1 cellular context compared by ENCODE assay signal in the genomic region with DNA sequence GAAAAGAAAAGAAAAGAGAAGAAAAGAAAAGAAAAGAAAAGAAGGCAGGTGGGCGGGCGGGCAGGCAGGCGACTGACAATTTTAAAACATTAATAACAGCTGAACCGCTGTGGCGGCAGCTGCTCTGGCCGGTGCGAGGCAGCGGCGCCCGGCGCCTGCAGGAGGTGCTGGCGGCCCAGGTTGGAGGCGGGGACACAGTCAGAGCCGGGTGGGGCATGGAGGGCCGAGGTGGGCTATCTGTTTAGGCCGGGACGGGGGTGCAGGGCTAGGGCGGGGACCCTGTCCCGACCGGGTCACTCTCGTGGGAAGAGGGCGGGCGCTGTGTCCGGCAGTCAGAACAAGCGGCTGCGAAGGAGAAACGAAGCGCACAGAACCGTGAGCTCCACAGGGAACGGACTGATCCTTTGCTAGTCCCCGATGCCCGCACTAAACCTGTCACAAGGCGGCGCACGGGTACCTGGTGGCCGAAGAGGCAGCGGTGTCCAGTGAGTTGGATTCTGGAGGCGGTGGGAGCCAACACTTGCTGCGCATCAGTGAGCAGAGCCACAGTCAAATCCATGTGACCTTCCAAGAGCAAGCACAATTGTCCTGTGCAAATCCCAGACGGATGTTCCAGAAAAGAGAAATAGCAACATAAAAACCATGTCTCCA.
A peak's percentile ranks its signal among the peaks of the same experiment; 100 is the strongest.
TF ChIP-seq lines count a peak whose summit lies in the region.

No MANE protein-coding gene starts in this region.

TF ChIP-seq in GM23338, 12 proteins besides CTCF, POLR2A, EP300 and RAD21 (continued from another document):
- TF ChIP-seq, protein P1, sequence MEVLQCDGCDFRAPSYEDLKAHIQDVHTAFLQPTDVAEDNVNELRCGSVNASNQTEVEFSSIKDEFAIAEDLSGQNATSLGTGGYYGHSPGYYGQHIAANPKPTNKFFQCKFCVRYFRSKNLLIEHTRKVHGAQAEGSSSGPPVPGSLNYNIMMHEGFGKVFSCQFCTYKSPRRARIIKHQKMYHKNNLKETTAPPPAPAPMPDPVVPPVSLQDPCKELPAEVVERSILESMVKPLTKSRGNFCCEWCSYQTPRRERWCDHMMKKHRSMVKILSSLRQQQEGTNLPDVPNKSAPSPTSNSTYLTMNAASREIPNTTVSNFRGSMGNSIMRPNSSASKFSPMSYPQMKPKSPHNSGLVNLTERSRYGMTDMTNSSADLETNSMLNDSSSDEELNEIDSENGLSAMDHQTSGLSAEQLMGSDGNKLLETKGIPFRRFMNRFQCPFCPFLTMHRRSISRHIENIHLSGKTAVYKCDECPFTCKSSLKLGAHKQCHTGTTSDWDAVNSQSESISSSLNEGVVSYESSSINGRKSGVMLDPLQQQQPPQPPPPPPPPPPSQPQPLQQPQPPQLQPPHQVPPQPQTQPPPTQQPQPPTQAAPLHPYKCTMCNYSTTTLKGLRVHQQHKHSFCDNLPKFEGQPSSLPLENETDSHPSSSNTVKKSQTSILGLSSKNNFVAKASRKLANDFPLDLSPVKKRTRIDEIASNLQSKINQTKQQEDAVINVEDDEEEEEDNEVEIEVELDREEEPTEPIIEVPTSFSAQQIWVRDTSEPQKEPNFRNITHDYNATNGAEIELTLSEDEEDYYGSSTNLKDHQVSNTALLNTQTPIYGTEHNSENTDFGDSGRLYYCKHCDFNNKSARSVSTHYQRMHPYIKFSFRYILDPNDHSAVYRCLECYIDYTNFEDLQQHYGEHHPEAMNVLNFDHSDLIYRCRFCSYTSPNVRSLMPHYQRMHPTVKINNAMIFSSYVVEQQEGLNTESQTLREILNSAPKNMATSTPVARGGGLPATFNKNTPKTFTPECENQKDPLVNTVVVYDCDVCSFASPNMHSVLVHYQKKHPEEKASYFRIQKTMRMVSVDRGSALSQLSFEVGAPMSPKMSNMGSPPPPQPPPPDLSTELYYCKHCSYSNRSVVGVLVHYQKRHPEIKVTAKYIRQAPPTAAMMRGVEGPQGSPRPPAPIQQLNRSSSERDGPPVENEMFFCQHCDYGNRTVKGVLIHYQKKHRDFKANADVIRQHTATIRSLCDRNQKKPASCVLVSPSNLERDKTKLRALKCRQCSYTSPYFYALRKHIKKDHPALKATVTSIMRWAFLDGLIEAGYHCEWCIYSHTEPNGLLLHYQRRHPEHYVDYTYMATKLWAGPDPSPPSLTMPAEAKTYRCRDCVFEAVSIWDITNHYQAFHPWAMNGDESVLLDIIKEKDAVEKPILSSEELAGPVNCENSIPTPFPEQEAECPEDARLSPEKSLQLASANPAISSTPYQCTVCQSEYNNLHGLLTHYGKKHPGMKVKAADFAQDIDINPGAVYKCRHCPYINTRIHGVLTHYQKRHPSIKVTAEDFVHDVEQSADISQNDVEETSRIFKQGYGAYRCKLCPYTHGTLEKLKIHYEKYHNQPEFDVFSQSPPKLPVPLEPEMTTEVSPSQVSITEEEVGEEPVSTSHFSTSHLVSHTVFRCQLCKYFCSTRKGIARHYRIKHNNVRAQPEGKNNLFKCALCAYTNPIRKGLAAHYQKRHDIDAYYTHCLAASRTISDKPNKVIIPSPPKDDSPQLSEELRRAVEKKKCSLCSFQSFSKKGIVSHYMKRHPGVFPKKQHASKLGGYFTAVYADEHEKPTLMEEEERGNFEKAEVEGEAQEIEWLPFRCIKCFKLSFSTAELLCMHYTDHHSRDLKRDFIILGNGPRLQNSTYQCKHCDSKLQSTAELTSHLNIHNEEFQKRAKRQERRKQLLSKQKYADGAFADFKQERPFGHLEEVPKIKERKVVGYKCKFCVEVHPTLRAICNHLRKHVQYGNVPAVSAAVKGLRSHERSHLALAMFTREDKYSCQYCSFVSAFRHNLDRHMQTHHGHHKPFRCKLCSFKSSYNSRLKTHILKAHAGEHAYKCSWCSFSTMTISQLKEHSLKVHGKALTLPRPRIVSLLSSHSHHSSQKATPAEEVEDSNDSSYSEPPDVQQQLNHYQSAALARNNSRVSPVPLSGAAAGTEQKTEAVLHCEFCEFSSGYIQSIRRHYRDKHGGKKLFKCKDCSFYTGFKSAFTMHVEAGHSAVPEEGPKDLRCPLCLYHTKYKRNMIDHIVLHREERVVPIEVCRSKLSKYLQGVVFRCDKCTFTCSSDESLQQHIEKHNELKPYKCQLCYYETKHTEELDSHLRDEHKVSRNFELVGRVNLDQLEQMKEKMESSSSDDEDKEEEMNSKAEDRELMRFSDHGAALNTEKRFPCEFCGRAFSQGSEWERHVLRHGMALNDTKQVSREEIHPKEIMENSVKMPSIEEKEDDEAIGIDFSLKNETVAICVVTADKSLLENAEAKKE (CRISPR knock-in tag; IDR thresholded peaks at IDR 0.05), result 0 out of 2 replicates have a peak, but pooled peaks have one; percentile 36
- TF ChIP-seq CREB1 (CRISPR knock-in tag; IDR thresholded peaks at IDR 0.05; ENCODE audit: low read depth) (0 out of 2 replicates have a peak, but pooled peaks have one; percentile 24), EZH2phosphoT487 (IDR thresholded peaks at IDR 0.05; ENCODE audit: unreplicated experiment) (no peak)
